17 cellular contexts compared by ENCODE assay signal in genomic region chr11:59866397-59866796, GRCh38. TPM values are rescaled to one million over a fixed set of nuclear protein-coding genes. Genes with fewer than 3 reads are reported as not detected.
DNase-seq lines count a peak whose midpoint lies in the region; FAIRE-seq and TF ChIP-seq lines count a peak whose summit lies in the region.
"Had no signal": no experiment of that assay in that cellular context is flagged by ENCODE, and none has a peak within 500 bp of the region (broad histone marks: within the 10 kb centered on the region; RNA-seq: fewer than 3 reads in every experiment).

TCN1 (minus strand) TSS chr11:59866487; CDS start chr11:59866470, 17 bp downstream.

- H3K9me1 ChIP-seq in keratinocyte (ENCODE audit: control insufficient read depth, extremely low read depth, insufficient read depth, low read length): no peaks in the 10 kb centered on the region

- H3K4me3 ChIP-seq in keratinocyte (ENCODE audit: control insufficient read depth in 2 of 3, extremely low read depth in 1 of 3, insufficient read depth in 2 of 3, low read depth in 1 of 3, low read length in 3 of 3): no peak within 1 kb of the TSS
- H3K4me3 ChIP-seq: cardiac muscle cell, GM12878, lung, transverse colon had no signal

- peak within 1 kb of the TSS; percentile 5 for H2AFZ ChIP-seq in keratinocyte (ENCODE audit: control insufficient read depth, low read length)

- H3K79me2 ChIP-seq in keratinocyte (ENCODE audit: control insufficient read depth, insufficient read depth, low read length): no peaks in the 10 kb centered on the region

- no peak within 1 kb of the TSS for H3K27ac ChIP-seq in keratinocyte (ENCODE audit: control insufficient read depth, insufficient read depth, low read length)
- H3K27ac ChIP-seq: cardiac muscle cell, transverse colon had no signal

- peak; percentile 34 for FAIRE-seq in keratinocyte (lab: Jason Lieb, UNC)
- FAIRE-seq: GM12878 had no signal

- no peak within 1 kb of the TSS for H3K4me2 ChIP-seq in keratinocyte (ENCODE audit: control insufficient read depth, extremely low read depth, insufficient read depth, low read depth, low read length)

- H3K27me3 ChIP-seq in keratinocyte (ENCODE audit: control insufficient read depth, extremely low read depth, insufficient read depth, low read length): no peaks in the 10 kb centered on the region
- H3K27me3 ChIP-seq: cardiac muscle cell, transverse colon had no signal

- DNase-seq in A172 (ENCODE audit: low spot score) (peak; percentile 35), Kasumi-1 (lab: John Stamatoyannopoulos, UW) (peak; percentile 32 to 52), SKM-1 treated with dmso at 0.1 percent for 144 hours (lab: John Stamatoyannopoulos, UW; ENCODE audit: unreplicated experiment) (peak; percentile 97), keratinocyte (ENCODE audit: low read depth, low spot score) (no peak), epidermal melanocyte (ENCODE audit: insufficient read length, low spot score) (no peak), T-helper 9 cell (no peak), NCI-H446 (lab: John Stamatoyannopoulos, UW) (no peak), GM20000 (ENCODE audit: low spot score) (no peak)
- DNase-seq: activated naive CD4-positive, alpha-beta T cell; DMS79; NCI-H1092 treated with DMSO at 0.1 percent for 48 hours; NCI-H2227 treated with DMSO at 0.1 percent for 48 hours; transverse colon had no signal

- H3K9me3 ChIP-seq in keratinocyte (ENCODE audit: control insufficient read depth, low read depth, low read length): no peaks in the 10 kb centered on the region

- peaks cover 8% of the 10 kb centered on the region for H3K4me1 ChIP-seq in keratinocyte (ENCODE audit: control insufficient read depth, extremely low read depth, insufficient read depth, low read length)
- H3K4me1 ChIP-seq: transverse colon had no signal

- no peaks in the 10 kb centered on the region for H4K20me1 ChIP-seq in keratinocyte (ENCODE audit: control insufficient read depth, extremely low read depth, insufficient read depth, low read length)

- H3K9ac ChIP-seq in keratinocyte (ENCODE audit: control insufficient read depth, extremely low read depth, insufficient read depth, low read length): no peak within 1 kb of the TSS

- dilution Hi-C loops in keratinocyte (cut with MboI; ENCODE audit: extremely low pct_ligation_motif_present, low sequenced_read_pairs): no loop called here

- H3K36me3 ChIP-seq in keratinocyte (ENCODE audit: control insufficient read depth in 2 of 2, extremely low read depth in 1 of 2, insufficient read depth in 2 of 2, low read length in 2 of 2): no peaks in the 10 kb centered on the region
- H3K36me3 ChIP-seq: cardiac muscle cell, transverse colon had no signal

- TF ChIP-seq CTCF in keratinocyte (optimal IDR thresholded peaks at IDR 0.05 in 1 of 3, IDR thresholded peaks at IDR 0.05 in 1 of 3, conservative IDR thresholded peaks at IDR 0.05 in 1 of 3; ENCODE audit: extremely low read depth in 1 of 3, insufficient read depth in 2 of 3, low read length in 3 of 3) (peak in 1 of 3 experiments; percentile 21), GM20000 (IDR thresholded peaks at IDR 0.05; ENCODE audit: extremely low read depth, missing control alignments) (no peak)

RNA-seq across cellular contexts. Expression of gene TCN1, which starts in this region (rescaled TPM):
- total RNA-seq in A172 (2014; rRNA removed; shearing (Covaris generic)): 0.12 TPM in 1 of 2 replicates, not detected in the other
- polyA plus RNA-seq in keratinocyte: 3.7 to 6.9 TPM (median 3.9 TPM) in 3 replicates
- polyA plus RNA-seq in keratinocyte (2011; ENCODE audit: low read depth): 7.0 TPM
- 2.4 and 4.2 TPM in 2 replicates for polyA plus RNA-seq in keratinocyte (2011; cell fraction: cytosol; rRNA removed)
- polyA plus RNA-seq in keratinocyte (2011; cell fraction: nucleus; rRNA removed): 8.6 and 12.3 TPM in 2 replicates
- 2.2 and 3.2 TPM in 2 replicates for polyA plus RNA-seq in keratinocyte (2012; ENCODE audit: low replicate concordance)
- 1.2 to 6.1 TPM (median 1.2 TPM) in 3 replicates for polyA minus RNA-seq in keratinocyte
- polyA minus RNA-seq in keratinocyte (2011; cell fraction: cytosol; rRNA and poly(A)+ RNA removed): 5.6 TPM
- 4.5 and 7.6 TPM in 2 replicates for polyA minus RNA-seq in keratinocyte (2011; cell fraction: nucleus; rRNA and poly(A)+ RNA removed)
- total RNA-seq: cardiac muscle cell, GM12878, osteoblast, transverse colon had no signal
- polyA plus RNA-seq: cardiac muscle cell, GM12878 had no signal

Comparison
In these comparisons a context has a peak if more than half of its experiments do, and no peak if none do; other contexts are left out.
1. Peak in DNase-seq in A172; RNA of the gene not detected or under 1 TPM.
2. DNase-seq: peak in Kasumi-1 (2 of 2) and SKM-1 treated with dmso at 0.1 percent for 144 hours (single experiment); none in keratinocyte (single experiment), epidermal melanocyte (single experiment), T-helper 9 cell (single experiment), NCI-H446 (0 of 2) and GM20000 (single experiment).